In genomic region chr19:42421591-42422031, GRCh38 we compare ENCODE assay signal across 9 cellular contexts. TPM values are rescaled to one million over a fixed set of nuclear protein-coding genes. Genes with fewer than 3 reads are reported as not detected.
A peak's percentile ranks its signal among the peaks of the same experiment; 100 is the strongest.
DNase-seq lines count a peak whose midpoint lies in the region; ATAC-seq and TF ChIP-seq lines count a peak whose summit lies in the region.
"Had no signal": no experiment of that assay in that cellular context is flagged by ENCODE, and none has a peak within 500 bp of the region (broad histone marks: within the 10 kb centered on the region; RNA-seq: fewer than 3 reads in every experiment).

No MANE protein-coding gene starts in this region.

- no peak overlapping the region for H3K27ac Mint-ChIP-seq in activated CD4-positive, alpha-beta T cell treated with anti-CD3 and anti-CD28 coated beads, Interleukin-2, amount 10 ng/mL, durations not matched to agents 7 days and 5 days
- no peak overlapping the region for H3K27ac Mint-ChIP-seq in activated CD8-positive, alpha-beta T cell treated with anti-CD3 and anti-CD28 coated beads for 36 hours
- peak overlapping the region; percentile 9 for H3K27ac Mint-ChIP-seq in stimulated activated effector memory CD8-positive, alpha-beta T cell treated with anti-CD3 and anti-CD28 coated beads, Interleukin-12 subunit alpha, Interleukin-12 subunit beta, amount 100 ng/mL, for 72 hours

- H3K4me1 Mint-ChIP-seq in activated CD4-positive, alpha-beta T cell treated with anti-CD3 and anti-CD28 coated beads, Interleukin-2, amount 10 ng/mL, durations not matched to agents 7 days and 5 days = peaks cover 45% of the 10 kb centered on the region
- peaks cover 35% of the 10 kb centered on the region for H3K4me1 Mint-ChIP-seq in activated CD8-positive, alpha-beta T cell treated with anti-CD3 and anti-CD28 coated beads for 36 hours (ENCODE audit: low read depth)
- peaks cover 48% of the 10 kb centered on the region for H3K4me1 Mint-ChIP-seq in stimulated activated effector memory CD8-positive, alpha-beta T cell treated with anti-CD3 and anti-CD28 coated beads, Interleukin-12 subunit alpha, Interleukin-12 subunit beta, amount 100 ng/mL, for 72 hours

- no peaks in the 10 kb centered on the region for H3K9me3 Mint-ChIP-seq in activated CD4-positive, alpha-beta T cell treated with anti-CD3 and anti-CD28 coated beads, Interleukin-2, amount 10 ng/mL, durations not matched to agents 7 days and 5 days
- H3K9me3 Mint-ChIP-seq in activated CD8-positive, alpha-beta T cell treated with anti-CD3 and anti-CD28 coated beads for 36 hours = no peaks in the 10 kb centered on the region
- no peaks in the 10 kb centered on the region for H3K9me3 Mint-ChIP-seq in stimulated activated effector memory CD8-positive, alpha-beta T cell treated with anti-CD3 and anti-CD28 coated beads, Interleukin-12 subunit alpha, Interleukin-12 subunit beta, amount 100 ng/mL, for 72 hours

- no peak for TF ChIP-seq CTCF in activated CD8-positive, alpha-beta T cell treated with anti-CD3 and anti-CD28 coated beads for 36 hours (IDR thresholded peaks at IDR 0.05)
- no peak for TF ChIP-seq CTCF in GM13976 (IDR thresholded peaks at IDR 0.05; ENCODE audit: borderline replicate concordance, control extremely low read depth, extremely low read depth, insufficient read depth, missing control alignments)

- H3K27me3 Mint-ChIP-seq in activated CD4-positive, alpha-beta T cell treated with anti-CD3 and anti-CD28 coated beads, Interleukin-2, amount 10 ng/mL, durations not matched to agents 7 days and 5 days = no peaks in the 10 kb centered on the region
- H3K27me3 Mint-ChIP-seq in activated CD8-positive, alpha-beta T cell treated with anti-CD3 and anti-CD28 coated beads for 36 hours = no peaks in the 10 kb centered on the region

- no peak for ATAC-seq in activated CD8-positive, alpha-beta T cell treated with anti-CD3 and anti-CD28 coated beads for 36 hours
- ATAC-seq in Right ventricle myocardium inferior = peak; percentile 14
- no peak for ATAC-seq in stimulated activated effector memory CD8-positive, alpha-beta T cell treated with anti-CD3 and anti-CD28 coated beads, Interleukin-12 subunit alpha, Interleukin-12 subunit beta, amount 100 ng/mL, for 72 hours
- ATAC-seq in HG02973 (IDR thresholded peaks at IDR 0.05; ENCODE audit: unreplicated experiment) = no peak

- peaks cover 10% of the 10 kb centered on the region for H3K36me3 Mint-ChIP-seq in activated CD4-positive, alpha-beta T cell treated with anti-CD3 and anti-CD28 coated beads, Interleukin-2, amount 10 ng/mL, durations not matched to agents 7 days and 5 days (ENCODE audit: low read depth)
- peaks cover 5% of the 10 kb centered on the region for H3K36me3 Mint-ChIP-seq in activated CD8-positive, alpha-beta T cell treated with anti-CD3 and anti-CD28 coated beads for 36 hours (ENCODE audit: low read depth)
- peaks cover 20% of the 10 kb centered on the region for H3K36me3 Mint-ChIP-seq in stimulated activated effector memory CD8-positive, alpha-beta T cell treated with anti-CD3 and anti-CD28 coated beads, Interleukin-12 subunit alpha, Interleukin-12 subunit beta, amount 100 ng/mL, for 72 hours

- POLR2A ChIA-PET in activated CD4-positive, alpha-beta T cell treated with anti-CD3 and anti-CD28 coated beads, Interleukin-2, amount 10 ng/mL, durations not matched to agents 7 days and 5 days (lab: Charles Lee) = no interaction called here
- POLR2A ChIA-PET in activated CD8-positive, alpha-beta T cell treated with anti-CD3 and anti-CD28 coated beads for 36 hours (lab: Charles Lee) = interaction anchor here (0.9 to 1.6 kb wide), 2 partner anchors 9 to 20 kb away, joined by 3 to 4 read pairs; no protein-coding TSS in a partner anchor

- peak overlapping the region; percentile 95 for H3K4me3 Mint-ChIP-seq in activated CD4-positive, alpha-beta T cell treated with anti-CD3 and anti-CD28 coated beads, Interleukin-2, amount 10 ng/mL, durations not matched to agents 7 days and 5 days
- H3K4me3 Mint-ChIP-seq in activated CD8-positive, alpha-beta T cell treated with anti-CD3 and anti-CD28 coated beads for 36 hours = peak overlapping the region; percentile 90
- peak overlapping the region; percentile 99 for H3K4me3 Mint-ChIP-seq in stimulated activated effector memory CD8-positive, alpha-beta T cell treated with anti-CD3 and anti-CD28 coated beads, Interleukin-12 subunit alpha, Interleukin-12 subunit beta, amount 100 ng/mL, for 72 hours

- CTCF ChIA-PET in activated CD4-positive, alpha-beta T cell treated with anti-CD3 and anti-CD28 coated beads, Interleukin-2, amount 10 ng/mL, durations not matched to agents 7 days and 5 days (lab: Charles Lee) = interaction anchor here (2.0 to 2.7 kb wide), 4 partner anchors 12 to 21 kb away, joined by 6 to 13 read pairs (median 12); no protein-coding TSS in a partner anchor
- CTCF ChIA-PET in activated CD8-positive, alpha-beta T cell treated with anti-CD3 and anti-CD28 coated beads for 36 hours (lab: Charles Lee) = interaction anchor here (1.0 to 3.2 kb wide), 6 partner anchors 12 to 142 kb away, joined by 4 to 27 read pairs (median 10); partner anchors contain the start of gene CXCL17

- in situ Hi-C loops in GM13976 (cut with MboI; ENCODE audit: low sequenced_read_pairs, unreplicated experiment) = no loop called here

- no peak for DNase-seq in activated CD4-positive, alpha-beta T cell treated with anti-CD3 and anti-CD28 coated beads, Interleukin-2, amount 10 ng/mL, durations not matched to agents 7 days and 5 days
- DNase-seq in activated CD4-positive, alpha-beta T cell treated with anti-CD3 and anti-CD28 coated beads, Interleukin-2, amount 50 U/mL, for 1 hour = no peak
- no peak for DNase-seq in activated CD8-positive, alpha-beta T cell treated with anti-CD3 and anti-CD28 coated beads for 36 hours
- DNase-seq in Right ventricle myocardium inferior (ENCODE audit: missing footprints) (no peak), Kasumi-1 (lab: John Stamatoyannopoulos, UW) (no peak), GM13976 (ENCODE audit: low spot score) (no peak)
- no peak for DNase-seq in stimulated activated effector memory CD8-positive, alpha-beta T cell treated with anti-CD3 and anti-CD28 coated beads, Interleukin-12 subunit alpha, Interleukin-12 subunit beta, amount 100 ng/mL, for 72 hours (ENCODE audit: low spot score in 2 of 2)

- intact Hi-C loops in activated CD8-positive, alpha-beta T cell treated with anti-CD3 and anti-CD28 coated beads for 36 hours (cut with micrococcal nuclease) = no loop called here
- intact Hi-C loops in Right ventricle myocardium inferior (cut with DNase I) = loop anchor here (5.0 kb wide), 1 partner anchor 169 kb away; no protein-coding TSS in a partner anchor

RNA-seq across cellular contexts. Expression of gene LIPE, which starts 5.6 kb away (rescaled TPM):
- 10 to 100 TPM; 27.7 to 29.5 TPM for total RNA-seq in activated CD4-positive, alpha-beta T cell treated with anti-CD3 and anti-CD28 coated beads, Interleukin-2, amount 10 ng/mL, durations not matched to agents 7 days and 5 days
- 10 to 100 TPM; 28.4 to 34.3 TPM for total RNA-seq in activated CD8-positive, alpha-beta T cell treated with anti-CD3 and anti-CD28 coated beads for 36 hours
- total RNA-seq in Right ventricle myocardium inferior = 67.7 TPM

RNA-seq across cellular contexts. Expression of gene CXCL17, which starts 21.1 kb away (rescaled TPM):
- not detected for total RNA-seq in activated CD4-positive, alpha-beta T cell treated with anti-CD3 and anti-CD28 coated beads, Interleukin-2, amount 10 ng/mL, durations not matched to agents 7 days and 5 days
- total RNA-seq in activated CD8-positive, alpha-beta T cell treated with anti-CD3 and anti-CD28 coated beads for 36 hours = not detected
- total RNA-seq in Right ventricle myocardium inferior = not detected
- total RNA-seq: glomerular endothelial cell had no signal

RNA-seq across cellular contexts. Expression of gene CNFN, which starts 31.5 kb away (rescaled TPM):
- not detected for total RNA-seq in activated CD4-positive, alpha-beta T cell treated with anti-CD3 and anti-CD28 coated beads, Interleukin-2, amount 10 ng/mL, durations not matched to agents 7 days and 5 days
- not detected for total RNA-seq in activated CD8-positive, alpha-beta T cell treated with anti-CD3 and anti-CD28 coated beads for 36 hours
- 0.87 TPM for total RNA-seq in Right ventricle myocardium inferior
- total RNA-seq: glomerular endothelial cell had no signal
